Comparison of ENCODE assay signal across 10 cellular contexts in the genomic region with DNA sequence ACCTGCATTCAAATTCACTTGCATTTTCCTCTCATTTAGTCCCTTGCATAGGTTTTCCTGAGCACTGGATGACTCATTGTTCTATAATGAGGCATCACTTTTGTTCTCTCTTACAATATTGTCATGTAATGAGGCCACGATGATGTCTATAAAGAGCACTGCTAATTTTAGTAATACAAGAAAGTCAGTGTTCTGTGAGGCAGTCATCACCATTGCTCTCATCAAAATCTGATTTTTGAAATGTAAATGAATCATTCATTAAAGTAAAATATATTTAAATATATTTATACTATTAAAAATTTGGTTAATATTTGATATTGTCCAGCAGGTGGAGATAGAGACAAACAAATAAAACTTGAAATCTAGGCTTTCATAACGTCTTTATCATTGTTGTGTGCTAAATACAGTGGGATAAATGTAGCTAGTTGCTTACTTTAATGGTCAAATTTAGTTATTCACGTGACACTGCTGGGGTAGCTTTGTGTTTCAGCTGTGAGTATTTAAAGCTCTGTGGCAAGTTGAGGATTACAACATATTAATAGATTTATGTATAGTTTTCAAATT. TPM values are rescaled to one million over a fixed set of nuclear protein-coding genes. Genes with fewer than 3 reads are reported as not detected.
A peak's percentile ranks its signal among the peaks of the same experiment; 100 is the strongest.
DNase-seq lines count a peak whose midpoint lies in the region; ATAC-seq and TF ChIP-seq lines count a peak whose summit lies in the region.
"Had no signal": no experiment of that assay in that cellular context is flagged by ENCODE, and none has a peak within 500 bp of the region (broad histone marks: within the 10 kb centered on the region; RNA-seq: fewer than 3 reads in every experiment).

No MANE protein-coding gene starts in this region.

- H3K4me3 Mint-ChIP-seq in activated T-helper 1 cell treated with anti-CD3 and anti-CD28 coated beads, Interleukin-12 subunit alpha, Interleukin-12 subunit beta, Interleukin-2, Interleukin-4 antibody, amounts not matched to agents 30 ng/mL and 10 ng/mL and 1 ng/mL, durations not matched to agents 14 hours and 24 hours and 36 hours: no peak overlapping the region
- H3K4me3 Mint-ChIP-seq: naive thymus-derived CD8-positive, alpha-beta T cell had no signal

- H3K27me3 Mint-ChIP-seq in activated T-helper 1 cell treated with anti-CD3 and anti-CD28 coated beads, Interleukin-12 subunit alpha, Interleukin-12 subunit beta, Interleukin-2, Interleukin-4 antibody, amounts not matched to agents 30 ng/mL and 10 ng/mL and 1 ng/mL, durations not matched to agents 14 hours and 24 hours and 36 hours (ENCODE audit: insufficient read depth): no peaks in the 10 kb centered on the region
- H3K27me3 Mint-ChIP-seq: naive thymus-derived CD8-positive, alpha-beta T cell had no signal

- peak; percentile 17 for TF ChIP-seq CTCF in fibroblast of pulmonary artery (IDR thresholded peaks at IDR 0.05; ENCODE audit: low read length, missing control alignments)

- H3K36me3 Mint-ChIP-seq in activated T-helper 1 cell treated with anti-CD3 and anti-CD28 coated beads, Interleukin-12 subunit alpha, Interleukin-12 subunit beta, Interleukin-2, Interleukin-4 antibody, amounts not matched to agents 30 ng/mL and 10 ng/mL and 1 ng/mL, durations not matched to agents 14 hours and 24 hours and 36 hours (ENCODE audit: low read depth): peaks cover 7% of the 10 kb centered on the region

- H3K27ac Mint-ChIP-seq in activated T-helper 1 cell treated with anti-CD3 and anti-CD28 coated beads, Interleukin-12 subunit alpha, Interleukin-12 subunit beta, Interleukin-2, Interleukin-4 antibody, amounts not matched to agents 30 ng/mL and 10 ng/mL and 1 ng/mL, durations not matched to agents 14 hours and 24 hours and 36 hours: no peak overlapping the region
- H3K27ac Mint-ChIP-seq: naive thymus-derived CD8-positive, alpha-beta T cell had no signal

- in situ Hi-C loops in SK-MEL-5 (cut with HindIII; ENCODE audit: low pct_unique_long_range_greater_than_20kb, low sequenced_read_pairs): no loop called here

- ATAC-seq in HG02885 (IDR thresholded peaks at IDR 0.05; ENCODE audit: poor library complexity, unreplicated experiment): peak; percentile 52
- ATAC-seq: naive thymus-derived CD8-positive, alpha-beta T cell had no signal

- no peak overlapping the region for H3K4me3 ChIP-seq in fibroblast of pulmonary artery (replicated peaks; ENCODE audit: low read depth, low read length)
- H3K4me3 ChIP-seq: SJSA1 had no signal

- DNase-seq in EL (peak; percentile 47), SK-MEL-5 (ENCODE audit: low read depth, low spot score) (peak; percentile 49), fibroblast of pulmonary artery (ENCODE audit: low read depth) (peak; percentile 77), putamen (ENCODE audit: low spot score) (peak; percentile 71), GF-D8 (lab: John Stamatoyannopoulos, UW) (no peak)
- no peak for DNase-seq in activated effector memory CD4-positive, alpha-beta T cell treated with anti-CD3 and anti-CD28 coated beads, Interleukin-2, amount 50 U/mL, for 16 hours
- DNase-seq in activated T-helper 1 cell treated with anti-CD3 and anti-CD28 coated beads, Interleukin-12 subunit alpha, Interleukin-12 subunit beta, Interleukin-2, Interleukin-4 antibody, amounts not matched to agents 30 ng/mL and 10 ng/mL and 1 ng/mL, durations not matched to agents 14 hours and 24 hours and 36 hours (ENCODE audit: low spot score): no peak

- peaks cover 6% of the 10 kb centered on the region for H3K4me1 Mint-ChIP-seq in activated T-helper 1 cell treated with anti-CD3 and anti-CD28 coated beads, Interleukin-12 subunit alpha, Interleukin-12 subunit beta, Interleukin-2, Interleukin-4 antibody, amounts not matched to agents 30 ng/mL and 10 ng/mL and 1 ng/mL, durations not matched to agents 14 hours and 24 hours and 36 hours (ENCODE audit: low read depth)
- H3K4me1 Mint-ChIP-seq: naive thymus-derived CD8-positive, alpha-beta T cell had no signal

- no peaks in the 10 kb centered on the region for H3K9me3 Mint-ChIP-seq in activated T-helper 1 cell treated with anti-CD3 and anti-CD28 coated beads, Interleukin-12 subunit alpha, Interleukin-12 subunit beta, Interleukin-2, Interleukin-4 antibody, amounts not matched to agents 30 ng/mL and 10 ng/mL and 1 ng/mL, durations not matched to agents 14 hours and 24 hours and 36 hours
- H3K9me3 Mint-ChIP-seq: naive thymus-derived CD8-positive, alpha-beta T cell had no signal

- intact Hi-C loops in activated T-helper 1 cell treated with anti-CD3 and anti-CD28 coated beads, Interleukin-12 subunit alpha, Interleukin-12 subunit beta, Interleukin-2, Interleukin-4 antibody, amounts not matched to agents 30 ng/mL and 10 ng/mL and 1 ng/mL, durations not matched to agents 14 hours and 24 hours and 36 hours (cut with micrococcal nuclease): loop anchor here (1.0 kb wide), 5 partner anchors 16 to 305 kb away; a partner anchor contains a TSS

RNA-seq across cellular contexts. Expression of a gene that starts 15.4 kb away (rescaled TPM):
- total RNA-seq in SK-MEL-5 (2014; rRNA removed; shearing (Covaris generic)): 79.3 and 92.1 TPM in 2 replicates
- 109 and 118 TPM in 2 replicates for polyA plus RNA-seq in SK-MEL-5 (2015; cell fraction: cytosol; rRNA removed)
- polyA plus RNA-seq in SK-MEL-5 (2015; cell fraction: nucleus; rRNA removed): 78.4 and 105 TPM in 2 replicates
- 274 and 292 TPM in 2 replicates for total RNA-seq in activated T-helper 1 cell treated with anti-CD3 and anti-CD28 coated beads, Interleukin-12 subunit alpha, Interleukin-12 subunit beta, Interleukin-2, Interleukin-4 antibody, amounts not matched to agents 30 ng/mL and 10 ng/mL and 1 ng/mL, durations not matched to agents 14 hours and 24 hours and 36 hours

RNA-seq across cellular contexts. Expression of a gene that starts 52.0 kb away (rescaled TPM):
- total RNA-seq in SK-MEL-5 (2014; rRNA removed; shearing (Covaris generic)): 27.8 and 29.3 TPM in 2 replicates
- polyA plus RNA-seq in SK-MEL-5 (2015; cell fraction: cytosol; rRNA removed): 19.4 and 22.7 TPM in 2 replicates
- 3.5 and 6.2 TPM in 2 replicates for polyA plus RNA-seq in SK-MEL-5 (2015; cell fraction: nucleus; rRNA removed)
- 29.3 and 30.9 TPM in 2 replicates for total RNA-seq in activated T-helper 1 cell treated with anti-CD3 and anti-CD28 coated beads, Interleukin-12 subunit alpha, Interleukin-12 subunit beta, Interleukin-2, Interleukin-4 antibody, amounts not matched to agents 30 ng/mL and 10 ng/mL and 1 ng/mL, durations not matched to agents 14 hours and 24 hours and 36 hours

Comparison
In these comparisons a context has a peak if more than half of its experiments do, and no peak if none do; other contexts are left out.
1. DNase-seq: peak in EL (single experiment), SK-MEL-5 (single experiment), fibroblast of pulmonary artery (single experiment) and putamen (single experiment); none in activated effector memory CD4-positive, alpha-beta T cell treated with anti-CD3 and anti-CD28 coated beads, Interleukin-2, amount 50 U/mL, for 16 hours (single experiment), activated T-helper 1 cell treated with anti-CD3 and anti-CD28 coated beads, Interleukin-12 subunit alpha, Interleukin-12 subunit beta, Interleukin-2, Interleukin-4 antibody, amounts not matched to agents 30 ng/mL and 10 ng/mL and 1 ng/mL, durations not matched to agents 14 hours and 24 hours and 36 hours (single experiment) and GF-D8 (single experiment).